ENCODE assay signal across 13 cellular contexts in genomic region chr6:119129968-119130484, GRCh38. TPM values are rescaled to one million over a fixed set of nuclear protein-coding genes. Genes with fewer than 3 reads are reported as not detected.
A peak's percentile ranks its signal among the peaks of the same experiment; 100 is the strongest.
DNase-seq lines count a peak whose midpoint lies in the region; ATAC-seq and TF ChIP-seq lines count a peak whose summit lies in the region.
"Had no signal": no experiment of that assay in that cellular context is flagged by ENCODE, and none has a peak within 500 bp of the region (broad histone marks: within the 10 kb centered on the region; RNA-seq: fewer than 3 reads in every experiment).

No MANE protein-coding gene starts in this region.

- DNase-seq in iris pigment epithelial cell (ENCODE audit: low read depth) (peak; percentile 66), activated gamma-delta T cell (lab: John Stamatoyannopoulos, UW) (no peak), mesothelial cell of epicardium (ENCODE audit: low spot score in 2 of 2, unreplicated experiment in 2 of 2) (no peak), C1 segment of cervical spinal cord (lab: John Stamatoyannopoulos, UW) (no peak)
- DNase-seq in effector CD8-positive, alpha-beta T cell (lab: John Stamatoyannopoulos, UW): no peak
- DNase-seq: activated CD8-positive, alpha-beta memory T cell treated with anti-CD3 and anti-CD28 coated beads, Interleukin-2, amount 50 U/mL, for 4 hours; Right ventricle myocardium superior; transverse colon had no signal

- H3K36me3 Mint-ChIP-seq in mesothelial cell of epicardium: no peaks in the 10 kb centered on the region
- H3K36me3 Mint-ChIP-seq: memory B cell had no signal

- peak; percentile 7 for ATAC-seq in HG03159 (IDR thresholded peaks at IDR 0.05; ENCODE audit: unreplicated experiment)

- H3K9me3 Mint-ChIP-seq in mesothelial cell of epicardium: no peaks in the 10 kb centered on the region
- H3K9me3 Mint-ChIP-seq: memory B cell had no signal

- H3K4me3 Mint-ChIP-seq in mesothelial cell of epicardium: no peak overlapping the region
- H3K4me3 Mint-ChIP-seq: memory B cell had no signal

- peak overlapping the region; percentile 74 for H3K27ac ChIP-seq in 22Rv1
- peak overlapping the region; percentile 35 for H3K27ac ChIP-seq in VCaP
- H3K27ac ChIP-seq: C4-2B, transverse colon had no signal

- H3K4me1 Mint-ChIP-seq in mesothelial cell of epicardium: peaks cover 21% of the 10 kb centered on the region
- H3K4me1 Mint-ChIP-seq: memory B cell had no signal

- no peaks in the 10 kb centered on the region for H3K27me3 Mint-ChIP-seq in mesothelial cell of epicardium (ENCODE audit: low read depth)

- no peak overlapping the region for H3K27ac Mint-ChIP-seq in mesothelial cell of epicardium
- H3K27ac Mint-ChIP-seq: memory B cell had no signal

- TF ChIP-seq CTCF in 22Rv1 (IDR thresholded peaks at IDR 0.05) (no peak), VCaP (conservative IDR thresholded peaks at IDR 0.05) (no peak), mesothelial cell of epicardium (IDR thresholded peaks at IDR 0.05; ENCODE audit: unreplicated experiment) (no peak)

RNA-seq across cellular contexts. Expression of gene FAM184A, which starts 51.6 kb away (rescaled TPM):
- 3.7 to 4.3 TPM (median 4.1 TPM) in 3 replicates for total RNA-seq in mesothelial cell of epicardium
